Comparison of ENCODE assay signal across 1 cellular context in the genomic region with DNA sequence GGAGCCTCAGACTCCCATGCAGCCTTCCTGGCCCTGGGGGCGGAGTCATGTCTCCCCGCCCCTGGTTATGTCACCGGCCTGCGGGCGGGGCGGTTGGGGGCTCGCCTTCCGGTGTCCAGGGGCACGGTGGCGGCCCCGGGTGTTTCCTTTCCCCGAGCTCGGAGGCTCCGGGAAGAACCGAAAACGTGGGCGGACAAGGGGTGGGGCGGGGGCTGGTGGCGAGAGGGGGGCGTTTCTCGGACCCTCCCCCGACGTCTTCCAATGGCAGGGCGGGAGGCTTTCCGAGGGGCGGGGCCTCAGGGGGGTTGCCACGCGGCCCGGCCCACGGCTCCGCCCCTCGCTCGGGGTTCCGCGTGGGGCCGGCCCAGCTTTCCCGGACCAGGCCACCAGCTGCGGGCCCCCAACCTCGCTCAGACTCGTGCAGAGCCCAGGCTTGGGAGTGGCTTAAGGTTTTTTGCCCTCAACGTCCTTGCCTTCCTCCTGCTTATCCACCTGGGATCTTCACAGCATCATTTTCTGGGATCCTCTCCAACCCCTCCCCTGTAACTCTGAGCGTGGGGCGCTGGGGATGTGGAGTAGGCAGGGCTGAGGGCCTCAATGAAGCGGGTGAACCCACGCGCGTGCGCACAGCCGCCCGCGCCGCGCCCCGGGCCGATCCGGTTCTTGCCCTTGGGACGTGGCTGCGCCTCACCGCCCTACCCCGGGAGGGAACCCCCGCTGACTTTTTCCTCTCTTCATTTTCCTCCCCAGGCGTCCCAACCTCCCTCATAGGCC.
TF ChIP-seq lines count a peak whose summit lies in the region.

No MANE protein-coding gene starts in this region.

TF ChIP-seq in GM23338, 12 proteins besides CTCF, POLR2A, EP300 and RAD21 (continued from another document):
- TF ChIP-seq, protein P1, sequence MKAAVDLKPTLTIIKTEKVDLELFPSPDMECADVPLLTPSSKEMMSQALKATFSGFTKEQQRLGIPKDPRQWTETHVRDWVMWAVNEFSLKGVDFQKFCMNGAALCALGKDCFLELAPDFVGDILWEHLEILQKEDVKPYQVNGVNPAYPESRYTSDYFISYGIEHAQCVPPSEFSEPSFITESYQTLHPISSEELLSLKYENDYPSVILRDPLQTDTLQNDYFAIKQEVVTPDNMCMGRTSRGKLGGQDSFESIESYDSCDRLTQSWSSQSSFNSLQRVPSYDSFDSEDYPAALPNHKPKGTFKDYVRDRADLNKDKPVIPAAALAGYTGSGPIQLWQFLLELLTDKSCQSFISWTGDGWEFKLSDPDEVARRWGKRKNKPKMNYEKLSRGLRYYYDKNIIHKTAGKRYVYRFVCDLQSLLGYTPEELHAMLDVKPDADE (IDR thresholded peaks at IDR 0.05) = 0 out of 2 replicates have a peak, but pooled peaks have one; percentile 32
- TF ChIP-seq REST (IDR thresholded peaks at IDR 0.05; ENCODE audit: unreplicated experiment) (no peak), CREB1 (CRISPR knock-in tag; IDR thresholded peaks at IDR 0.05; ENCODE audit: low read depth) (peak; percentile 69; the same call in 1 of the 2 replicates)
